23 cellular contexts compared by ENCODE assay signal in genomic region chr6:119830494-119831295, GRCh38.
DNase-seq lines count a peak whose midpoint lies in the region; ATAC-seq, FAIRE-seq and TF ChIP-seq lines count a peak whose summit lies in the region.
"Had no signal": no experiment of that assay in that cellular context is flagged by ENCODE, and none has a peak within 500 bp of the region (broad histone marks: within the 10 kb centered on the region; RNA-seq: fewer than 3 reads in every experiment).

No MANE protein-coding gene starts in this region.

- H3K36me3 ChIP-seq in keratinocyte (ENCODE audit: control insufficient read depth in 2 of 2, extremely low read depth in 1 of 2, insufficient read depth in 2 of 2, low read length in 2 of 2), result no peaks in the 10 kb centered on the region
- H3K36me3 ChIP-seq: adrenal gland, gastroesophageal sphincter, left ventricle myocardium inferior, SJCRH30 had no signal

- peaks cover 17% of the 10 kb centered on the region for H3K9me3 Mint-ChIP-seq in WTC11
- H3K9me3 Mint-ChIP-seq: central memory CD8-positive, alpha-beta T cell; T-helper 2 cell treated with Interferon-gamma antibody and Interleukin-4, amounts not matched to agents 5 μg/mL and 100 μg/mL, for 36 hours had no signal

- H4K20me1 ChIP-seq in keratinocyte (ENCODE audit: control insufficient read depth, extremely low read depth, insufficient read depth, low read length), result no peaks in the 10 kb centered on the region

- H3K4me3 ChIP-seq in keratinocyte (ENCODE audit: control insufficient read depth in 2 of 3, extremely low read depth in 1 of 3, insufficient read depth in 2 of 3, low read depth in 1 of 3, low read length in 3 of 3), result peak overlapping the region in 1 of 3 experiments; percentile 19
- H3K4me3 ChIP-seq: adrenal gland, gastroesophageal sphincter, GM23248, left ventricle myocardium inferior, SJCRH30 had no signal

- peak overlapping the region; percentile 77 for H3K9ac ChIP-seq in keratinocyte (ENCODE audit: control insufficient read depth, extremely low read depth, insufficient read depth, low read length)
- H3K9ac ChIP-seq: GM23248, KMS-11 had no signal

- FAIRE-seq in keratinocyte (lab: Jason Lieb, UNC), result peak; percentile 92
- FAIRE-seq: D721Med had no signal

- CTCF ChIA-PET in WTC11 (lab: Charles Lee), result interaction anchor here (0.8 kb wide), 1 partner anchor 701 kb away, joined by 3 read pairs; no protein-coding TSS in a partner anchor

- H3K27me3 ChIP-seq in keratinocyte (ENCODE audit: control insufficient read depth, extremely low read depth, insufficient read depth, low read length), result no peaks in the 10 kb centered on the region
- H3K27me3 ChIP-seq: adrenal gland, gastroesophageal sphincter, SJCRH30 had no signal

- no peaks in the 10 kb centered on the region for H3K27me3 Mint-ChIP-seq in WTC11 (ENCODE audit: low read depth)

- DNase-seq in NCI-H1105 treated with DMSO at 0.1 percent for 48 hours (lab: John Stamatoyannopoulos, UW) (peak; percentile 6), NCI-H1105 (lab: John Stamatoyannopoulos, UW) (no peak), WTC11 (ENCODE audit: low spot score) (no peak), keratinocyte (ENCODE audit: low read depth, low spot score) (peak; percentile 92), ureter (ENCODE audit: low spot score) (peak; percentile 42), midbrain (lab: John Stamatoyannopoulos, UW) (no peak)
- DNase-seq: activated CD4-positive, CD25-positive, alpha-beta regulatory T cell treated with anti-CD3 and anti-CD28 coated beads, Interleukin-2, amount 50 U/mL, for 72 hours; activated effector memory CD4-positive, alpha-beta T cell treated with Interleukin-2 at 50 U/mL for 16 hours; adrenal gland; GM23248; left ventricle myocardium inferior; NCI-H1436; NCI-H226; SJCRH30 had no signal

- H3K27ac Mint-ChIP-seq in WTC11, result no peak overlapping the region
- H3K27ac Mint-ChIP-seq: T-helper 2 cell treated with Interferon-gamma antibody and Interleukin-4, amounts not matched to agents 5 μg/mL and 100 μg/mL, for 36 hours had no signal

- H3K79me2 ChIP-seq in keratinocyte (ENCODE audit: control insufficient read depth, insufficient read depth, low read length), result no peaks in the 10 kb centered on the region

- no peak for TF ChIP-seq CTCF in WTC11 (IDR thresholded peaks at IDR 0.05)
- no peak for TF ChIP-seq CTCF in keratinocyte (optimal IDR thresholded peaks at IDR 0.05 in 1 of 3, IDR thresholded peaks at IDR 0.05 in 1 of 3, conservative IDR thresholded peaks at IDR 0.05 in 1 of 3; ENCODE audit: extremely low read depth in 1 of 3, insufficient read depth in 2 of 3, low read length in 3 of 3)

- H3K9me3 ChIP-seq in keratinocyte (ENCODE audit: control insufficient read depth, low read depth, low read length), result no peaks in the 10 kb centered on the region
- H3K9me3 ChIP-seq: adrenal gland, gastroesophageal sphincter, SJCRH30 had no signal

- no peak overlapping the region for H3K4me3 Mint-ChIP-seq in WTC11
- H3K4me3 Mint-ChIP-seq: central memory CD8-positive, alpha-beta T cell; T-helper 2 cell treated with Interferon-gamma antibody and Interleukin-4, amounts not matched to agents 5 μg/mL and 100 μg/mL, for 36 hours had no signal

- peak overlapping the region; percentile 94 for H2AFZ ChIP-seq in keratinocyte (ENCODE audit: control insufficient read depth, low read length)
- H2AFZ ChIP-seq: GM23248 had no signal

- POLR2A ChIA-PET in WTC11 (lab: Charles Lee), result no interaction called here

- no peaks in the 10 kb centered on the region for H3K36me3 Mint-ChIP-seq in WTC11

- peak overlapping the region; percentile 73 for H3K4me2 ChIP-seq in keratinocyte (ENCODE audit: control insufficient read depth, extremely low read depth, insufficient read depth, low read depth, low read length)
- H3K4me2 ChIP-seq: KMS-11 had no signal

- peaks cover 12% of the 10 kb centered on the region for H3K4me1 Mint-ChIP-seq in WTC11
- H3K4me1 Mint-ChIP-seq: central memory CD8-positive, alpha-beta T cell had no signal

- dilution Hi-C loops in keratinocyte (cut with MboI; ENCODE audit: extremely low pct_ligation_motif_present, low sequenced_read_pairs), result no loop called here

- ATAC-seq in WTC11 (peak; percentile 65), HG03378 (IDR thresholded peaks at IDR 0.05; ENCODE audit: unreplicated experiment) (no peak), HG03520 (IDR thresholded peaks at IDR 0.05; ENCODE audit: unreplicated experiment) (no peak)
- ATAC-seq: gastroesophageal sphincter had no signal

- peaks cover 29% of the 10 kb centered on the region for H3K4me1 ChIP-seq in keratinocyte (ENCODE audit: control insufficient read depth, extremely low read depth, insufficient read depth, low read length)
- H3K4me1 ChIP-seq: adrenal gland, gastroesophageal sphincter, left ventricle myocardium inferior, SJCRH30 had no signal

- no peaks in the 10 kb centered on the region for H3K9me1 ChIP-seq in keratinocyte (ENCODE audit: control insufficient read depth, extremely low read depth, insufficient read depth, low read length)

- H3K27ac ChIP-seq in keratinocyte (ENCODE audit: control insufficient read depth, insufficient read depth, low read length), result peak overlapping the region; percentile 96
- H3K27ac ChIP-seq: 22Rv1, adrenal gland, gastroesophageal sphincter, GM23248, HL-60, KMS-11, left ventricle myocardium inferior, SJCRH30 had no signal

TF ChIP-seq in WTC11, 78 proteins besides CTCF, POLR2A, EP300 and RAD21:
- TF ChIP-seq ZNF317 (CRISPR knock-in tag; IDR thresholded peaks at IDR 0.05; ENCODE audit: borderline replicate concordance, low read depth), result no peak
- TF ChIP-seq PRRX2 (CRISPR knock-in tag; IDR thresholded peaks at IDR 0.05), result no peak
- no peak for TF ChIP-seq TEAD1 (CRISPR knock-in tag; IDR thresholded peaks at IDR 0.05)
- TF ChIP-seq CBFB (CRISPR knock-in tag; IDR thresholded peaks at IDR 0.05; ENCODE audit: low read depth), result no peak
- no peak for TF ChIP-seq FOXK1 (CRISPR knock-in tag; IDR thresholded peaks at IDR 0.05)
- TF ChIP-seq GRHL2 (CRISPR knock-in tag; IDR thresholded peaks at IDR 0.05; ENCODE audit: insufficient replicate concordance, severe bottlenecking), result no peak
- no peak for TF ChIP-seq ZNF671 (CRISPR knock-in tag; IDR thresholded peaks at IDR 0.05)

Comparison
In these comparisons a context has a peak if more than half of its experiments do, and no peak if none do; other contexts are left out.
1. DNase-seq: peak in NCI-H1105 treated with DMSO at 0.1 percent for 48 hours (single experiment), keratinocyte (single experiment) and ureter (single experiment); none in NCI-H1105 (single experiment), WTC11 (single experiment) and midbrain (single experiment).